ENCODE assay signal across 20 cellular contexts in genomic region chrX:118550792-118551191, GRCh38. TPM values are rescaled to one million over a fixed set of nuclear protein-coding genes. Genes with fewer than 3 reads are reported as not detected.
DNase-seq lines count a peak whose midpoint lies in the region; ATAC-seq, FAIRE-seq and TF ChIP-seq lines count a peak whose summit lies in the region.
"Had no signal": no experiment of that assay in that cellular context is flagged by ENCODE, and none has a peak within 500 bp of the region (broad histone marks: within the 10 kb centered on the region; RNA-seq: fewer than 3 reads in every experiment).

No MANE protein-coding gene starts in this region.

- H3K36me3 ChIP-seq in breast epithelium (no peaks in the 10 kb centered on the region), keratinocyte (ENCODE audit: control insufficient read depth in 2 of 2, extremely low read depth in 1 of 2, insufficient read depth in 2 of 2, low read length in 2 of 2) (no peaks in the 10 kb centered on the region), ovary (no peaks in the 10 kb centered on the region)
- H3K36me3 ChIP-seq: left lung, pancreas, suprapubic skin had no signal

- H3K9me1 ChIP-seq in keratinocyte (ENCODE audit: control insufficient read depth, extremely low read depth, insufficient read depth, low read length): no peaks in the 10 kb centered on the region

- dilution Hi-C loops in keratinocyte (cut with MboI; ENCODE audit: extremely low pct_ligation_motif_present, low sequenced_read_pairs): no loop called here

- H3K9me3 Mint-ChIP-seq in MCF 10A (ENCODE audit: unreplicated experiment) (no peaks in the 10 kb centered on the region), activated B cell treated with CpG ODN at 0.5 μM for 24 hours (no peaks in the 10 kb centered on the region)

- no peak overlapping the region for H3K9ac ChIP-seq in keratinocyte (ENCODE audit: control insufficient read depth, extremely low read depth, insufficient read depth, low read length)

- H3K4me1 Mint-ChIP-seq in MCF 10A (ENCODE audit: insufficient read depth, unreplicated experiment) (peaks cover 6% of the 10 kb centered on the region), activated B cell treated with CpG ODN at 0.5 μM for 24 hours (no peaks in the 10 kb centered on the region)

- WGBS in ovary, 3 donors: 70 to 89% (median 87%) methylated on average over 2 of the region's 2 CpGs

- peaks cover 26% of the 10 kb centered on the region for H3K27me3 Mint-ChIP-seq in MCF 10A (ENCODE audit: insufficient read depth, unreplicated experiment)
- no peaks in the 10 kb centered on the region for H3K27me3 Mint-ChIP-seq in activated B cell treated with CpG ODN at 0.5 μM for 24 hours

- TF ChIP-seq CTCF in MCF 10A (IDR thresholded peaks at IDR 0.05; ENCODE audit: unreplicated experiment): no peak
- no peak for TF ChIP-seq CTCF in breast epithelium (IDR thresholded peaks at IDR 0.05)
- TF ChIP-seq CTCF in activated B cell treated with CpG ODN at 0.5 μM for 24 hours (IDR thresholded peaks at IDR 0.05): no peak
- no peak for TF ChIP-seq CTCF in keratinocyte (optimal IDR thresholded peaks at IDR 0.05 in 1 of 3, IDR thresholded peaks at IDR 0.05 in 1 of 3, conservative IDR thresholded peaks at IDR 0.05 in 1 of 3; ENCODE audit: extremely low read depth in 1 of 3, insufficient read depth in 2 of 3, low read length in 3 of 3)
- TF ChIP-seq CTCF in ovary (IDR thresholded peaks at IDR 0.05): no peak

- H3K4me3 ChIP-seq in breast epithelium: no peak overlapping the region
- H3K4me3 ChIP-seq in keratinocyte (ENCODE audit: control insufficient read depth in 2 of 3, extremely low read depth in 1 of 3, insufficient read depth in 2 of 3, low read depth in 1 of 3, low read length in 3 of 3): no peak overlapping the region
- no peak overlapping the region for H3K4me3 ChIP-seq in ovary
- H3K4me3 ChIP-seq: left lung, pancreas, suprapubic skin had no signal

- H3K9me3 ChIP-seq in breast epithelium (no peaks in the 10 kb centered on the region), keratinocyte (ENCODE audit: control insufficient read depth, low read depth, low read length) (no peaks in the 10 kb centered on the region), ovary (no peaks in the 10 kb centered on the region)
- H3K9me3 ChIP-seq: left lung, pancreas, suprapubic skin had no signal

- no peak overlapping the region for H3K27ac ChIP-seq in breast epithelium
- peak overlapping the region; percentile 49 for H3K27ac ChIP-seq in keratinocyte (ENCODE audit: control insufficient read depth, insufficient read depth, low read length)
- H3K27ac ChIP-seq in ovary: no peak overlapping the region
- H3K27ac ChIP-seq: left lung, pancreas, suprapubic skin had no signal

- H4K20me1 ChIP-seq in keratinocyte (ENCODE audit: control insufficient read depth, extremely low read depth, insufficient read depth, low read length): no peaks in the 10 kb centered on the region

- H2AFZ ChIP-seq in keratinocyte (ENCODE audit: control insufficient read depth, low read length): no peak overlapping the region

- H3K4me2 ChIP-seq in keratinocyte (ENCODE audit: control insufficient read depth, extremely low read depth, insufficient read depth, low read depth, low read length): peak overlapping the region; percentile 11

- DNase-seq in MCF 10A (ENCODE audit: unreplicated experiment): peak; percentile 70
- DNase-seq in breast epithelium (ENCODE audit: low spot score in 2 of 2): no peak
- DNase-seq in activated B cell treated with CpG ODN at 0.5 μM for 24 hours: no peak
- DNase-seq in keratinocyte (ENCODE audit: low read depth, low spot score): peak; percentile 25
- no peak for DNase-seq in NCI-H748 (lab: John Stamatoyannopoulos, UW; ENCODE audit: unreplicated experiment)
- no peak for DNase-seq in amygdala (lab: John Stamatoyannopoulos, UW)
- DNase-seq in ovary: no peak
- DNase-seq in left colon: no peak
- DNase-seq: activated CD4-positive, alpha-beta T cell treated with anti-CD3 and anti-CD28 coated beads, Interleukin-2, amount 50 U/mL, for 1 hour; COR-L47; foreskin melanocyte; left lung; NCI-H2081; NCI-H526; pancreas; stimulated activated CD4-positive, alpha-beta T cell treated with anti-CD3 and anti-CD28 coated beads, Interleukin-2, amount 100 ng/mL, for 24 hours had no signal

- POLR2A ChIA-PET in MCF 10A (lab: Yijun Ruan, JAX): interaction anchor here (0.7 kb wide), 1 partner anchor 9 kb away, joined by 3 read pairs; no protein-coding TSS in a partner anchor
- POLR2A ChIA-PET in activated B cell treated with CpG ODN at 0.5 μM for 24 hours (lab: Charles Lee): no interaction called here

- H3K4me3 Mint-ChIP-seq in MCF 10A (ENCODE audit: unreplicated experiment) (no peak overlapping the region), activated B cell treated with CpG ODN at 0.5 μM for 24 hours (no peak overlapping the region)

- no TSS peak for BruUV-seq in MCF 10A (replicated peaks; lab: Mats Ljungman, UMichigan)

- H3K36me3 Mint-ChIP-seq in MCF 10A (ENCODE audit: insufficient read depth, unreplicated experiment) (no peaks in the 10 kb centered on the region), activated B cell treated with CpG ODN at 0.5 μM for 24 hours (ENCODE audit: low read depth) (peaks cover 70% of the 10 kb centered on the region)

- peak; percentile 80 for FAIRE-seq in keratinocyte (lab: Jason Lieb, UNC)
- FAIRE-seq: colon, GM12891, pancreas, TTC549 had no signal

- TF ChIP-seq EP300 in ovary (IDR thresholded peaks at IDR 0.05): no peak

- CTCF ChIA-PET in MCF 10A (lab: Yijun Ruan, JAX) (interaction anchor here (0.8 kb wide), 1 partner anchor 10 kb away, joined by 3 read pairs; no protein-coding TSS in a partner anchor), activated B cell treated with CpG ODN at 0.5 μM for 24 hours (lab: Charles Lee) (no interaction called here)

- H3K27me3 ChIP-seq in breast epithelium (peaks cover 0 to 23% of the 10 kb centered on the region in 2 donors), keratinocyte (ENCODE audit: control insufficient read depth, extremely low read depth, insufficient read depth, low read length) (no peaks in the 10 kb centered on the region), ovary (no peaks in the 10 kb centered on the region)
- H3K27me3 ChIP-seq: left lung, pancreas, suprapubic skin had no signal

- ATAC-seq in activated B cell treated with CpG ODN at 0.5 μM for 24 hours (ENCODE audit: low read depth) (no peak), left colon (no peak)
- ATAC-seq: left lung, pancreas had no signal

- H3K79me2 ChIP-seq in keratinocyte (ENCODE audit: control insufficient read depth, insufficient read depth, low read length): no peaks in the 10 kb centered on the region

- TF ChIP-seq POLR2A in breast epithelium (IDR thresholded peaks at IDR 0.05): no peak
- no peak for TF ChIP-seq POLR2A in ovary (IDR thresholded peaks at IDR 0.05)

- H3K4me1 ChIP-seq in breast epithelium: no peaks in the 10 kb centered on the region
- H3K4me1 ChIP-seq in keratinocyte (ENCODE audit: control insufficient read depth, extremely low read depth, insufficient read depth, low read length): peaks cover 27% of the 10 kb centered on the region
- no peaks in the 10 kb centered on the region for H3K4me1 ChIP-seq in ovary (ENCODE audit: insufficient read depth)
- H3K4me1 ChIP-seq: pancreas had no signal

- intact Hi-C loops in MCF 10A (cut with micrococcal nuclease) (loop anchor here (5.0 kb wide), 1 partner anchor 53 kb away; the partner anchor contains the start of gene DOCK11), breast epithelium (cut with DNase I; ENCODE audit: low total_unique reads) (no loop called here), activated B cell treated with CpG ODN at 0.5 μM for 24 hours (cut with micrococcal nuclease) (no loop called here), ovary (cut with DNase I) (no loop called here), left colon (cut with DNase I, micrococcal nuclease) (no loop called here)

- no peak overlapping the region for H3K27ac Mint-ChIP-seq in MCF 10A (ENCODE audit: low read depth, unreplicated experiment)
- peak overlapping the region; percentile 35 for H3K27ac Mint-ChIP-seq in activated B cell treated with CpG ODN at 0.5 μM for 24 hours

RNA-seq across cellular contexts. Expression of gene DOCK11, which starts 55.2 kb away (rescaled TPM):
- total RNA-seq in MCF 10A (2022): 1.9 and 3.1 TPM in 2 replicates
- total RNA-seq in breast epithelium: 100 to 1,000 TPM in 1 of 3 donors, 10 to 100 TPM in 2; 25.3 to 138 (median 26.9) TPM
- total RNA-seq in activated B cell treated with CpG ODN at 0.5 μM for 24 hours: 56.0 and 58.6 TPM in 2 replicates
- polyA plus RNA-seq in keratinocyte: 2.8 to 4.6 TPM (median 3.0 TPM) in 3 replicates
- 0.80 TPM for polyA plus RNA-seq in keratinocyte (2011; ENCODE audit: low read depth)
- polyA plus RNA-seq in keratinocyte (2011; cell fraction: cytosol; rRNA removed): 1.8 and 2.8 TPM in 2 replicates
- 4.5 TPM in 2 replicates for polyA plus RNA-seq in keratinocyte (2011; cell fraction: nucleus; rRNA removed)
- polyA plus RNA-seq in keratinocyte (2012; ENCODE audit: low replicate concordance): 1.5 and 2.9 TPM in 2 replicates
- 1.1 to 9.7 TPM (median 3.5 TPM) in 3 replicates for polyA minus RNA-seq in keratinocyte
- 1.5 TPM for polyA minus RNA-seq in keratinocyte (2011; cell fraction: cytosol; rRNA and poly(A)+ RNA removed)
- 2.8 and 6.3 TPM in 2 replicates for polyA minus RNA-seq in keratinocyte (2011; cell fraction: nucleus; rRNA and poly(A)+ RNA removed)
- 10 to 100 TPM in 1 of 7 donors, 1 to 10 TPM in 6; 4.0 to 18.5 (median 6.1) TPM for total RNA-seq in ovary
- 1 to 10 TPM; 3.6 to 6.1 TPM for polyA plus RNA-seq in ovary
- total RNA-seq in left colon: 1 to 10 TPM; 4.3 to 8.3 TPM

Comparison
In these comparisons a context has a peak if more than half of its experiments do, and no peak if none do; other contexts are left out.
1. DNase-seq: peak in MCF 10A (single experiment) and keratinocyte (single experiment); none in breast epithelium (0 of 2), activated B cell treated with CpG ODN at 0.5 μM for 24 hours (single experiment), NCI-H748 (single experiment), amygdala (0 of 56), ovary (0 of 5) and left colon (0 of 2).